Comparison of ENCODE assay signal across 20 cellular contexts in genomic region chr3:52119056-52119455, GRCh38. TPM values are rescaled to one million over a fixed set of nuclear protein-coding genes. Genes with fewer than 3 reads are reported as not detected.
A peak's percentile ranks its signal among the peaks of the same experiment; 100 is the strongest.
DNase-seq lines count a peak whose midpoint lies in the region; ATAC-seq and TF ChIP-seq lines count a peak whose summit lies in the region.
"Had no signal": no experiment of that assay in that cellular context is flagged by ENCODE, and none has a peak within 500 bp of the region (broad histone marks: within the 10 kb centered on the region; RNA-seq: fewer than 3 reads in every experiment).

No MANE protein-coding gene starts in this region.

- H3K9me3 ChIP-seq in CD4-positive, alpha-beta memory T cell (ENCODE audit: control insufficient read depth in 1 of 2, low read length in 2 of 2), result no peaks in the 10 kb centered on the region
- H3K9me3 ChIP-seq: SJCRH30 had no signal

- no peak overlapping the region for H3K4me3 ChIP-seq in fibroblast of villous mesenchyme (ENCODE audit: low read depth, low read length)
- H3K4me3 ChIP-seq in CD4-positive, alpha-beta memory T cell (ENCODE audit: low read length in 2 of 2), result no peak overlapping the region
- H3K4me3 ChIP-seq: SJCRH30 had no signal

- CTCF ChIA-PET in CD4-positive, alpha-beta memory T cell (lab: Charles Lee; ENCODE audit: partially characterized antibody), result interaction anchor here (2.1 to 9.1 kb wide), 2 partner anchors 67 to 116 kb away, joined by 8 to 132 read pairs; no protein-coding TSS in a partner anchor

- intact Hi-C loops in natural killer cell (cut with micrococcal nuclease) (no loop called here), head of caudate nucleus (cut with DNase I) (no loop called here)
- intact Hi-C loops in CD4-positive, alpha-beta memory T cell (cut with micrococcal nuclease), result no loop called here

- no peak overlapping the region for H3K27ac Mint-ChIP-seq in natural killer cell treated with Interleukin-12 subunit alpha and Interleukin-12 subunit beta and Interleukin-15 and Interleukin-18, amount 100 ng/mL, for 72 hours
- H3K27ac Mint-ChIP-seq in natural killer cell (no peak overlapping the region), nephron progenitor cell (peak overlapping the region; percentile 74)
- H3K27ac Mint-ChIP-seq in CD4-positive, alpha-beta memory T cell, result no peak overlapping the region
- H3K27ac Mint-ChIP-seq: T-helper 1 cell treated with Interleukin-12 subunit alpha and Interleukin-12 subunit beta and Interleukin-4 antibody, amounts not matched to agents 30 μg/mL and 1 μg/mL, for 36 hours had no signal

- H3K27ac ChIP-seq in CD4-positive, alpha-beta memory T cell (ENCODE audit: low read depth, low read length), result no peak overlapping the region
- H3K27ac ChIP-seq: HL-60, SJCRH30, WERI-Rb-1 had no signal

- TF ChIP-seq CTCF in natural killer cell (IDR thresholded peaks at IDR 0.05), result no peak
- TF ChIP-seq CTCF in fibroblast of villous mesenchyme (IDR thresholded peaks at IDR 0.05; ENCODE audit: insufficient read depth, low read depth, low read length), result no peak
- no peak for TF ChIP-seq CTCF in nephron progenitor cell (IDR thresholded peaks at IDR 0.05)

- H3K4me3 Mint-ChIP-seq in natural killer cell treated with Interleukin-12 subunit alpha and Interleukin-12 subunit beta and Interleukin-15 and Interleukin-18, amount 100 ng/mL, for 72 hours, result no peak overlapping the region
- H3K4me3 Mint-ChIP-seq in natural killer cell (no peak overlapping the region), nephron progenitor cell (no peak overlapping the region)
- H3K4me3 Mint-ChIP-seq in CD4-positive, alpha-beta memory T cell, result no peak overlapping the region
- H3K4me3 Mint-ChIP-seq: IgD-negative memory B cell; T-helper 1 cell treated with Interleukin-12 subunit alpha and Interleukin-12 subunit beta and Interleukin-4 antibody, amounts not matched to agents 30 μg/mL and 1 μg/mL, for 36 hours had no signal

- peaks cover 6 to 19% of the 10 kb centered on the region in 2 donors for H3K4me1 Mint-ChIP-seq in natural killer cell treated with Interleukin-12 subunit alpha and Interleukin-12 subunit beta and Interleukin-15 and Interleukin-18, amount 100 ng/mL, for 72 hours (ENCODE audit: low read depth in 2 of 2)
- H3K4me1 Mint-ChIP-seq in natural killer cell, result peaks cover 13 to 15% of the 10 kb centered on the region in 2 donors
- peaks cover 11% of the 10 kb centered on the region for H3K4me1 Mint-ChIP-seq in nephron progenitor cell
- no peaks in the 10 kb centered on the region for H3K4me1 Mint-ChIP-seq in CD4-positive, alpha-beta memory T cell

- DNase-seq in natural killer cell treated with Interleukin-12 subunit alpha and Interleukin-12 subunit beta and Interleukin-15 and Interleukin-18, amount 100 ng/mL, for 72 hours (ENCODE audit: low spot score), result peak; percentile 50
- DNase-seq in natural killer cell (no peak), fibroblast of villous mesenchyme (ENCODE audit: low read depth) (peak; percentile 28), nephron progenitor cell (no peak), epidermal melanocyte (ENCODE audit: insufficient read length, low spot score) (no peak), head of caudate nucleus (no peak)
- DNase-seq in central memory CD4-positive, alpha-beta T cell, result no peak
- no peak for DNase-seq in CD4-positive, alpha-beta memory T cell
- DNase-seq: activated CD8-positive, alpha-beta memory T cell treated with anti-CD3 and anti-CD28 coated beads, Interleukin-2, amount 50 U/mL, for 4 hours; GDM1; NCI-H1417 treated with DMSO at 0.1 percent for 48 hours; NCI-H2171 treated with DMSO at 0.1 percent for 48 hours; NCI-H748 treated with DMSO at 0.1 percent for 48 hours; SJCRH30; stimulated activated CD4-positive, alpha-beta T cell treated with anti-CD3 and anti-CD28 coated beads, Interleukin-12 subunit alpha, Interleukin-12 subunit beta, amount 100 ng/mL, for 4 hours; stimulated activated CD8-positive, alpha-beta memory T cell treated with anti-CD3 and anti-CD28 coated beads, Interleukin-4, amount 100 ng/mL, for 48 hours; WERI-Rb-1 had no signal

- no peaks in the 10 kb centered on the region for H3K4me1 ChIP-seq in CD4-positive, alpha-beta memory T cell (ENCODE audit: insufficient read depth, low read length)
- H3K4me1 ChIP-seq: SJCRH30 had no signal

- no peaks in the 10 kb centered on the region for H3K36me3 ChIP-seq in CD4-positive, alpha-beta memory T cell (ENCODE audit: insufficient read depth, low read length)

- H3K36me3 Mint-ChIP-seq in natural killer cell treated with Interleukin-12 subunit alpha and Interleukin-12 subunit beta and Interleukin-15 and Interleukin-18, amount 100 ng/mL, for 72 hours, result no peaks in the 10 kb centered on the region
- no peaks in the 10 kb centered on the region for H3K36me3 Mint-ChIP-seq in natural killer cell
- H3K36me3 Mint-ChIP-seq in nephron progenitor cell (ENCODE audit: low read depth), result peaks cover 32% of the 10 kb centered on the region
- no peaks in the 10 kb centered on the region for H3K36me3 Mint-ChIP-seq in CD4-positive, alpha-beta memory T cell
- H3K36me3 Mint-ChIP-seq: IgD-negative memory B cell had no signal

- POLR2A ChIA-PET in CD4-positive, alpha-beta memory T cell (lab: Charles Lee; ENCODE audit: partially characterized antibody), result no interaction called here

- H3K9me3 Mint-ChIP-seq in natural killer cell treated with Interleukin-12 subunit alpha and Interleukin-12 subunit beta and Interleukin-15 and Interleukin-18, amount 100 ng/mL, for 72 hours, result no peaks in the 10 kb centered on the region
- H3K9me3 Mint-ChIP-seq in natural killer cell (no peaks in the 10 kb centered on the region), nephron progenitor cell (no peaks in the 10 kb centered on the region)
- no peaks in the 10 kb centered on the region for H3K9me3 Mint-ChIP-seq in CD4-positive, alpha-beta memory T cell
- H3K9me3 Mint-ChIP-seq: IgD-negative memory B cell; T-helper 1 cell treated with Interleukin-12 subunit alpha and Interleukin-12 subunit beta and Interleukin-4 antibody, amounts not matched to agents 30 μg/mL and 1 μg/mL, for 36 hours had no signal

- no peaks in the 10 kb centered on the region for H3K27me3 ChIP-seq in CD4-positive, alpha-beta memory T cell (ENCODE audit: insufficient read depth, low read length)
- H3K27me3 ChIP-seq: SJCRH30 had no signal

- H3K27me3 Mint-ChIP-seq in natural killer cell treated with Interleukin-12 subunit alpha and Interleukin-12 subunit beta and Interleukin-15 and Interleukin-18, amount 100 ng/mL, for 72 hours, result no peaks in the 10 kb centered on the region
- no peaks in the 10 kb centered on the region for H3K27me3 Mint-ChIP-seq in natural killer cell (ENCODE audit: low read depth in 2 of 2)
- H3K27me3 Mint-ChIP-seq in nephron progenitor cell (ENCODE audit: low read depth, poor library complexity), result no peaks in the 10 kb centered on the region
- H3K27me3 Mint-ChIP-seq in CD4-positive, alpha-beta memory T cell, result no peaks in the 10 kb centered on the region
- H3K27me3 Mint-ChIP-seq: IgD-negative memory B cell had no signal

- no peak for ATAC-seq in natural killer cell treated with Interleukin-12 subunit alpha and Interleukin-12 subunit beta and Interleukin-15 and Interleukin-18, amount 100 ng/mL, for 72 hours
- ATAC-seq in natural killer cell, result no peak

RNA-seq across cellular contexts. Expression of gene POC1A, which starts 35.2 kb away (rescaled TPM):
- 10 to 100 TPM; 14.9 to 35.3 TPM for total RNA-seq in natural killer cell treated with Interleukin-12 subunit alpha and Interleukin-12 subunit beta and Interleukin-15 and Interleukin-18, amount 100 ng/mL, for 72 hours
- 1 to 10 TPM; 1.3 to 2.6 (median 2.4) TPM for total RNA-seq in natural killer cell
- total RNA-seq in fibroblast of villous mesenchyme, result 5.6 and 6.1 TPM in 2 replicates
- 1 to 10 TPM in 1 of 2 experiments, under 1 TPM in 1; 0.99 to 1.1 TPM for total RNA-seq in CD4-positive, alpha-beta memory T cell
- polyA plus RNA-seq in CD4-positive, alpha-beta memory T cell, result 1 to 10 TPM in 1 of 2 donors, under 1 TPM in 1; 0.36 to 2.4 TPM

Comparison
In these comparisons a context has a peak if more than half of its experiments do, and no peak if none do; other contexts are left out.
1. DNase-seq: peak in natural killer cell treated with Interleukin-12 subunit alpha and Interleukin-12 subunit beta and Interleukin-15 and Interleukin-18, amount 100 ng/mL, for 72 hours (single experiment) and fibroblast of villous mesenchyme (single experiment); none in natural killer cell (single experiment), nephron progenitor cell (single experiment), central memory CD4-positive, alpha-beta T cell (single experiment), CD4-positive, alpha-beta memory T cell (0 of 5), epidermal melanocyte (single experiment) and head of caudate nucleus (0 of 42).